16 cellular contexts compared by ENCODE assay signal in genomic region chr20:14536738-14537137, GRCh38.
DNase-seq lines count a peak whose midpoint lies in the region; ATAC-seq and TF ChIP-seq lines count a peak whose summit lies in the region.
"Had no signal": no experiment of that assay in that cellular context is flagged by ENCODE, and none has a peak within 500 bp of the region (broad histone marks: within the 10 kb centered on the region; RNA-seq: fewer than 3 reads in every experiment).

No MANE protein-coding gene starts in this region.

- no peaks in the 10 kb centered on the region for H3K36me3 ChIP-seq in CD4-positive, alpha-beta memory T cell (ENCODE audit: insufficient read depth, low read length)
- H3K36me3 ChIP-seq: MG63 had no signal

- no peak for TF ChIP-seq CTCF in foreskin fibroblast (IDR thresholded peaks at IDR 0.05; ENCODE audit: low read depth, low read length)
- no peak for TF ChIP-seq CTCF in CD4-positive, alpha-beta T cell (IDR thresholded peaks at IDR 0.05)

- H3K27me3 ChIP-seq in CD4-positive, alpha-beta T cell (ENCODE audit: control insufficient read depth, insufficient read depth, low read length), result no peaks in the 10 kb centered on the region
- H3K27me3 ChIP-seq in CD4-positive, alpha-beta memory T cell (ENCODE audit: insufficient read depth, low read length), result no peaks in the 10 kb centered on the region
- H3K27me3 ChIP-seq: MG63 had no signal

- no peak overlapping the region for H3K27ac ChIP-seq in CD4-positive, alpha-beta T cell (ENCODE audit: low read depth, low read length)
- H3K27ac ChIP-seq in CD4-positive, alpha-beta memory T cell (ENCODE audit: low read depth, low read length), result no peak overlapping the region
- H3K27ac ChIP-seq: KMS-11 had no signal

- ATAC-seq in CD4-positive, alpha-beta T cell (ENCODE audit: poor library complexity), result no peak
- ATAC-seq: PC-3, T-cell had no signal

- POLR2A ChIA-PET in CD4-positive, alpha-beta T cell (lab: Charles Lee), result no interaction called here
- POLR2A ChIA-PET in CD4-positive, alpha-beta memory T cell (lab: Charles Lee; ENCODE audit: partially characterized antibody), result no interaction called here

- H3K27ac Mint-ChIP-seq in CD4-positive, alpha-beta T cell, result no peak overlapping the region
- H3K27ac Mint-ChIP-seq in CD4-positive, alpha-beta memory T cell, result no peak overlapping the region
- H3K27ac Mint-ChIP-seq: CD8-positive, alpha-beta memory T cell; HFFc6; T-cell had no signal

- no peaks in the 10 kb centered on the region for H3K27me3 Mint-ChIP-seq in CD4-positive, alpha-beta T cell
- H3K27me3 Mint-ChIP-seq in CD4-positive, alpha-beta memory T cell, result no peaks in the 10 kb centered on the region
- H3K27me3 Mint-ChIP-seq: CD8-positive, alpha-beta memory T cell; T-cell had no signal

- DNase-seq in NCI-H1105 (lab: John Stamatoyannopoulos, UW) (peak; percentile 24), NCI-H69 (lab: John Stamatoyannopoulos, UW) (peak; percentile 63), cerebellum (ENCODE audit: low spot score) (peak; percentile 26), foreskin fibroblast (peak; percentile 22 to 58), GM03348 (ENCODE audit: low spot score) (no peak)
- no peak for DNase-seq in CD4-positive, alpha-beta T cell
- DNase-seq in CD4-positive, alpha-beta memory T cell, result no peak
- DNase-seq: CD8-positive, alpha-beta memory T cell; HFFc6; MG63; NCI-H1092; NCI-H187 treated with DMSO at 0.1 percent for 48 hours; NCI-H774; T-cell had no signal

- intact Hi-C loops in CD4-positive, alpha-beta T cell (cut with DNase I, micrococcal nuclease), result loop anchor here in 1 of 2 experiments (10.0 kb wide), 1 partner anchor 62 kb away; no protein-coding TSS in a partner anchor
- intact Hi-C loops in CD4-positive, alpha-beta memory T cell (cut with micrococcal nuclease), result no loop called here

- H3K36me3 Mint-ChIP-seq in CD4-positive, alpha-beta T cell (ENCODE audit: low read depth), result no peaks in the 10 kb centered on the region
- no peaks in the 10 kb centered on the region for H3K36me3 Mint-ChIP-seq in CD4-positive, alpha-beta memory T cell
- H3K36me3 Mint-ChIP-seq: CD8-positive, alpha-beta memory T cell; T-cell had no signal

- no peak overlapping the region for H3K4me3 Mint-ChIP-seq in CD4-positive, alpha-beta T cell
- H3K4me3 Mint-ChIP-seq in CD4-positive, alpha-beta memory T cell, result no peak overlapping the region
- H3K4me3 Mint-ChIP-seq: CD8-positive, alpha-beta memory T cell; HFFc6; T-cell had no signal

- peaks cover 6% of the 10 kb centered on the region for H3K9me3 Mint-ChIP-seq in CD4-positive, alpha-beta T cell
- peaks cover 0 to 22% (median 13%) of the 10 kb centered on the region in 8 donors for H3K9me3 Mint-ChIP-seq in CD4-positive, alpha-beta memory T cell

- H3K4me1 Mint-ChIP-seq in CD4-positive, alpha-beta T cell (ENCODE audit: low read depth), result no peaks in the 10 kb centered on the region
- no peaks in the 10 kb centered on the region for H3K4me1 Mint-ChIP-seq in CD4-positive, alpha-beta memory T cell
- H3K4me1 Mint-ChIP-seq: CD8-positive, alpha-beta memory T cell; T-cell had no signal

- CTCF ChIA-PET in CD4-positive, alpha-beta T cell (lab: Charles Lee), result no interaction called here
- CTCF ChIA-PET in CD4-positive, alpha-beta memory T cell (lab: Charles Lee; ENCODE audit: partially characterized antibody), result no interaction called here

- H3K4me3 ChIP-seq in foreskin fibroblast (ENCODE audit: low read depth in 1 of 2, low read length in 2 of 2), result no peak overlapping the region
- H3K4me3 ChIP-seq in CD4-positive, alpha-beta memory T cell (ENCODE audit: low read length in 2 of 2), result no peak overlapping the region
- H3K4me3 ChIP-seq: MG63 had no signal

- H3K9me3 ChIP-seq in CD4-positive, alpha-beta T cell (ENCODE audit: control insufficient read depth, low read length), result no peaks in the 10 kb centered on the region
- peaks cover 0 to 3% of the 10 kb centered on the region in 2 donors for H3K9me3 ChIP-seq in CD4-positive, alpha-beta memory T cell (ENCODE audit: control insufficient read depth in 1 of 2, low read length in 2 of 2)
- H3K9me3 ChIP-seq: MG63 had no signal

- H3K4me1 ChIP-seq in CD4-positive, alpha-beta memory T cell (ENCODE audit: insufficient read depth, low read length), result no peaks in the 10 kb centered on the region

Comparison
In these comparisons a context has a peak if more than half of its experiments do, and no peak if none do; other contexts are left out.
1. DNase-seq: peak in NCI-H1105 (single experiment), NCI-H69 (single experiment), cerebellum (single experiment) and foreskin fibroblast (2 of 2); none in CD4-positive, alpha-beta T cell (0 of 10), CD4-positive, alpha-beta memory T cell (0 of 5) and GM03348 (single experiment).